In genomic region chr6:2633763-2634150, GRCh38 we compare ENCODE assay signal across 8 cellular contexts.
DNase-seq lines count a peak whose midpoint lies in the region; ATAC-seq and TF ChIP-seq lines count a peak whose summit lies in the region.

No MANE protein-coding gene starts in this region.

- no peak for DNase-seq in heart left ventricle
- DNase-seq in left ventricle myocardium superior = no peak
- DNase-seq in dermis blood vessel endothelial cell = peak; percentile 13
- no peak for DNase-seq in naive B cell
- no peak for DNase-seq in uterus
- DNase-seq in NK-92 treated with Interleukin-12 subunit alpha and Interleukin-12 subunit beta, amount 100 ng/mL, for 24 hours (lab: John Stamatoyannopoulos, UW) = no peak
- DNase-seq in T-helper 9 cell = no peak

- intact Hi-C loops in heart left ventricle (cut with DNase I) (loop anchor here (2.0 to 10.0 kb wide), 15 partner anchors 159 to 1037 kb away; no protein-coding TSS in a partner anchor), left ventricle myocardium superior (cut with micrococcal nuclease) (loop anchor here (10.0 kb wide), 1 partner anchor 1039 kb away; no protein-coding TSS in a partner anchor), uterus (cut with DNase I; ENCODE audit: low total_unique reads) (loop anchor here (5.0 kb wide), 1 partner anchor 1031 kb away; no protein-coding TSS in a partner anchor)

- peaks cover 0 to 34% (median 15%) of the 10 kb centered on the region in 12 donors for H3K4me1 ChIP-seq in heart left ventricle
- H3K4me1 ChIP-seq in uterus = no peaks in the 10 kb centered on the region

- H3K27me3 Mint-ChIP-seq in naive B cell = peaks cover 0 to 27% (median 26%) of the 10 kb centered on the region in 3 donors

- TF ChIP-seq POLR2A in heart left ventricle (IDR thresholded peaks at IDR 0.05) (no peak), uterus (IDR thresholded peaks at IDR 0.05) (no peak)

- H3K27ac ChIP-seq in heart left ventricle (peak overlapping the region; percentile 20 to 86 (median 69)), uterus (peak overlapping the region; percentile 33 to 53)

- H3K27ac Mint-ChIP-seq in naive B cell = no peak overlapping the region

- H3K27me3 ChIP-seq in heart left ventricle (no peaks in the 10 kb centered on the region), uterus (no peaks in the 10 kb centered on the region)

- H3K36me3 Mint-ChIP-seq in naive B cell = no peaks in the 10 kb centered on the region

- peaks cover 0 to 8% (median 5%) of the 10 kb centered on the region in 3 donors for H3K4me1 Mint-ChIP-seq in naive B cell

- no peaks in the 10 kb centered on the region for H3K9me3 Mint-ChIP-seq in naive B cell

- H3K36me3 ChIP-seq in heart left ventricle = no peaks in the 10 kb centered on the region
- no peaks in the 10 kb centered on the region for H3K36me3 ChIP-seq in uterus

- H3K9me3 ChIP-seq in heart left ventricle = no peaks in the 10 kb centered on the region
- no peaks in the 10 kb centered on the region for H3K9me3 ChIP-seq in uterus

- TF ChIP-seq CTCF in heart left ventricle (IDR thresholded peaks at IDR 0.05) = no peak
- no peak for TF ChIP-seq CTCF in uterus (IDR thresholded peaks at IDR 0.05)

- peak in 1 of 4 donors; percentile 1 for ATAC-seq in heart left ventricle
- ATAC-seq in left ventricle myocardium superior = no peak
- no peak for ATAC-seq in naive B cell (ENCODE audit: low read depth in 2 of 2)
- no peak for ATAC-seq in HG03571 (IDR thresholded peaks at IDR 0.05; ENCODE audit: unreplicated experiment)

- H3K4me3 Mint-ChIP-seq in naive B cell = peak overlapping the region in 7 of 8 donors; percentile 64 to 88 (median 78)

- 52 to 58% (median 55%) methylated on average over 12 to 15 of the region's 15 CpGs for WGBS in heart left ventricle, 4 donors

- peak overlapping the region in 11 of 12 donors; percentile 32 to 70 (median 57) for H3K4me3 ChIP-seq in heart left ventricle
- H3K4me3 ChIP-seq in uterus = peak overlapping the region; percentile 22 to 46
